ENCODE assay signal across 26 cellular contexts in genomic region chr17:58348038-58348437, GRCh38. TPM values are rescaled to one million over a fixed set of nuclear protein-coding genes. Genes with fewer than 3 reads are reported as not detected.
A peak's percentile ranks its signal among the peaks of the same experiment; 100 is the strongest.
DNase-seq lines count a peak whose midpoint lies in the region; ATAC-seq, FAIRE-seq and TF ChIP-seq lines count a peak whose summit lies in the region.
"Had no signal": no experiment of that assay in that cellular context is flagged by ENCODE, and none has a peak within 500 bp of the region (broad histone marks: within the 10 kb centered on the region; RNA-seq: fewer than 3 reads in every experiment).

No MANE protein-coding gene starts in this region.

- peaks cover 71 to 72% of the 10 kb centered on the region in 2 experiments for H3K4me1 ChIP-seq in neutrophil (ENCODE audit: control insufficient read depth in 1 of 2, insufficient read depth in 1 of 2, low read depth in 1 of 2, low read length in 1 of 2)

- peaks cover 81% of the 10 kb centered on the region for H3K36me3 ChIP-seq in neutrophil
- H3K36me3 ChIP-seq: ovary had no signal

- no peak overlapping the region for H3K4me3 Mint-ChIP-seq in activated naive CD4-positive, alpha-beta T cell treated with anti-CD3 and anti-CD28 coated beads for 36 hours
- H3K4me3 Mint-ChIP-seq in activated naive CD8-positive, alpha-beta T cell treated with anti-CD3 and anti-CD28 coated beads, Interleukin-2, amount 50 U/mL, for 24 hours: peak overlapping the region; percentile 15
- H3K4me3 Mint-ChIP-seq: CD14-positive monocyte, WTC11 had no signal

- peaks cover 60% of the 10 kb centered on the region for H3K36me3 Mint-ChIP-seq in activated naive CD4-positive, alpha-beta T cell treated with anti-CD3 and anti-CD28 coated beads for 36 hours (ENCODE audit: low read depth)
- peaks cover 74% of the 10 kb centered on the region for H3K36me3 Mint-ChIP-seq in activated naive CD8-positive, alpha-beta T cell treated with anti-CD3 and anti-CD28 coated beads, Interleukin-2, amount 50 U/mL, for 24 hours (ENCODE audit: low read depth)

- no peaks in the 10 kb centered on the region for H3K27me3 Mint-ChIP-seq in activated naive CD4-positive, alpha-beta T cell treated with anti-CD3 and anti-CD28 coated beads for 36 hours (ENCODE audit: low read depth)
- peaks cover 2% of the 10 kb centered on the region for H3K27me3 Mint-ChIP-seq in activated naive CD8-positive, alpha-beta T cell treated with anti-CD3 and anti-CD28 coated beads, Interleukin-2, amount 50 U/mL, for 24 hours

- DNase-seq in activated naive CD4-positive, alpha-beta T cell treated with anti-CD3 and anti-CD28 coated beads for 36 hours: no peak
- DNase-seq in activated naive CD4-positive, alpha-beta T cell treated with anti-CD3 and anti-CD28 coated beads, Interleukin-2, amount 50 U/mL, for 16 hours: no peak
- DNase-seq in GM12891 (ENCODE audit: insufficient read length, low spot score): no peak
- DNase-seq in activated naive CD8-positive, alpha-beta T cell treated with anti-CD3 and anti-CD28 coated beads, Interleukin-2, amount 50 U/mL, for 24 hours: no peak
- no peak for DNase-seq in SHP77 (lab: John Stamatoyannopoulos, UW)
- DNase-seq in AG20443 (ENCODE audit: low spot score): no peak
- DNase-seq: ACHN; activated CD8-positive, alpha-beta memory T cell treated with anti-CD3 and anti-CD28 coated beads for 24 hours; DMS 273 treated with DMSO at 0.1 percent for 48 hours; esophagus squamous epithelium; GOT3; NCI-H2081; NCI-H345; ovary; spleen; stimulated activated CD4-positive, alpha-beta T cell treated with anti-CD3 and anti-CD28 coated beads, Interleukin-4, amount 100 ng/mL, for 1 hour; stimulated activated naive CD4-positive, alpha-beta T cell treated with Interleukin-2 at 50 U/mL for 16 hours; tibial artery had no signal

- TF ChIP-seq POLR2A in GM12891 (IDR thresholded peaks at IDR 0.05; ENCODE audit: low read depth, low read length): no peak

- H3K4me1 Mint-ChIP-seq in activated naive CD4-positive, alpha-beta T cell treated with anti-CD3 and anti-CD28 coated beads for 36 hours (ENCODE audit: low read depth): peaks cover 75% of the 10 kb centered on the region
- H3K4me1 Mint-ChIP-seq in activated naive CD8-positive, alpha-beta T cell treated with anti-CD3 and anti-CD28 coated beads, Interleukin-2, amount 50 U/mL, for 24 hours: peaks cover 85% of the 10 kb centered on the region

- CTCF ChIA-PET in activated naive CD4-positive, alpha-beta T cell treated with anti-CD3 and anti-CD28 coated beads for 36 hours (lab: Charles Lee): interaction anchor here (0.9 to 6.9 kb wide), 5 partner anchors 12 to 69 kb away, joined by 3 to 92 read pairs (median 3); partner anchors contain the start of gene RNF43

- no peak for FAIRE-seq in GM12891 (lab: Jason Lieb, UNC)
- FAIRE-seq: frontal cortex had no signal

- peak overlapping the region; percentile 99 for H3K27ac Mint-ChIP-seq in activated naive CD4-positive, alpha-beta T cell treated with anti-CD3 and anti-CD28 coated beads for 36 hours
- H3K27ac Mint-ChIP-seq in activated naive CD8-positive, alpha-beta T cell treated with anti-CD3 and anti-CD28 coated beads, Interleukin-2, amount 50 U/mL, for 24 hours: peak overlapping the region; percentile 98
- H3K27ac Mint-ChIP-seq: WTC11 had no signal

- no peak for TF ChIP-seq CTCF in neutrophil (IDR thresholded peaks at IDR 0.05)

- H3K27me3 ChIP-seq in neutrophil: no peaks in the 10 kb centered on the region
- H3K27me3 ChIP-seq: esophagus squamous epithelium, hepatocyte, ovary, spleen, tibial artery had no signal

- H3K9me3 ChIP-seq in neutrophil: no peaks in the 10 kb centered on the region
- H3K9me3 ChIP-seq: esophagus squamous epithelium, ovary, spleen, tibial artery had no signal

- H3K27ac ChIP-seq in neutrophil: peak overlapping the region; percentile 35
- H3K27ac ChIP-seq: esophagus squamous epithelium, hepatocyte, ovary, tibial artery had no signal

- intact Hi-C loops in activated naive CD4-positive, alpha-beta T cell treated with anti-CD3 and anti-CD28 coated beads for 36 hours (cut with micrococcal nuclease): no loop called here

- no peak for ATAC-seq in activated naive CD8-positive, alpha-beta T cell treated with anti-CD3 and anti-CD28 coated beads, Interleukin-2, amount 50 U/mL, for 24 hours
- no peak for ATAC-seq in GM18498 (IDR thresholded peaks at IDR 0.05; ENCODE audit: unreplicated experiment)
- ATAC-seq: left lobe of liver, WTC11 had no signal

- no peaks in the 10 kb centered on the region for H3K9me3 Mint-ChIP-seq in activated naive CD4-positive, alpha-beta T cell treated with anti-CD3 and anti-CD28 coated beads for 36 hours
- H3K9me3 Mint-ChIP-seq in activated naive CD8-positive, alpha-beta T cell treated with anti-CD3 and anti-CD28 coated beads, Interleukin-2, amount 50 U/mL, for 24 hours: no peaks in the 10 kb centered on the region
- H3K9me3 Mint-ChIP-seq: WTC11 had no signal

- H3K4me3 ChIP-seq in neutrophil (ENCODE audit: low read depth in 1 of 2, low read length in 1 of 2): no peak overlapping the region
- H3K4me3 ChIP-seq: esophagus squamous epithelium, hepatocyte, ovary, spleen, tibial artery had no signal

TF ChIP-seq in GM12891, 5 proteins besides CTCF, POLR2A, EP300 and RAD21:
- 0 out of 2 replicates have a peak, but pooled peaks have one; percentile 43 for TF ChIP-seq POLR2AphosphoS5 (IDR thresholded peaks at IDR 0.05; ENCODE audit: low read depth, low read length)
- no peak for TF ChIP-seq SPI1 (IDR thresholded peaks at IDR 0.05; ENCODE audit: low read depth, low read length)

RNA-seq across cellular contexts. Expression of gene SUPT4H1, which starts 4.0 kb away (rescaled TPM):
- 10 to 100 TPM; 76.6 to 76.9 TPM for total RNA-seq in activated naive CD4-positive, alpha-beta T cell treated with anti-CD3 and anti-CD28 coated beads for 36 hours
- 122 TPM for polyA plus RNA-seq in GM12891 (2012; ENCODE audit: low read depth, missing spikeins)

RNA-seq across cellular contexts. Expression of gene TSPOAP1, which starts 19.4 kb away (rescaled TPM):
- 10 to 100 TPM; 18.5 to 20.0 TPM for total RNA-seq in activated naive CD4-positive, alpha-beta T cell treated with anti-CD3 and anti-CD28 coated beads for 36 hours
- polyA plus RNA-seq in GM12891 (2012; ENCODE audit: low read depth, missing spikeins): 11.0 TPM
- total RNA-seq: MCF 10A had no signal
